2 cellular contexts compared by ENCODE assay signal in genomic region chr10:86943316-86944030, GRCh38.
TF ChIP-seq lines count a peak whose summit lies in the region.

No MANE protein-coding gene starts in this region.

TF ChIP-seq in GM23338, 12 proteins besides CTCF, POLR2A, EP300 and RAD21:
- TF ChIP-seq, protein P1, sequence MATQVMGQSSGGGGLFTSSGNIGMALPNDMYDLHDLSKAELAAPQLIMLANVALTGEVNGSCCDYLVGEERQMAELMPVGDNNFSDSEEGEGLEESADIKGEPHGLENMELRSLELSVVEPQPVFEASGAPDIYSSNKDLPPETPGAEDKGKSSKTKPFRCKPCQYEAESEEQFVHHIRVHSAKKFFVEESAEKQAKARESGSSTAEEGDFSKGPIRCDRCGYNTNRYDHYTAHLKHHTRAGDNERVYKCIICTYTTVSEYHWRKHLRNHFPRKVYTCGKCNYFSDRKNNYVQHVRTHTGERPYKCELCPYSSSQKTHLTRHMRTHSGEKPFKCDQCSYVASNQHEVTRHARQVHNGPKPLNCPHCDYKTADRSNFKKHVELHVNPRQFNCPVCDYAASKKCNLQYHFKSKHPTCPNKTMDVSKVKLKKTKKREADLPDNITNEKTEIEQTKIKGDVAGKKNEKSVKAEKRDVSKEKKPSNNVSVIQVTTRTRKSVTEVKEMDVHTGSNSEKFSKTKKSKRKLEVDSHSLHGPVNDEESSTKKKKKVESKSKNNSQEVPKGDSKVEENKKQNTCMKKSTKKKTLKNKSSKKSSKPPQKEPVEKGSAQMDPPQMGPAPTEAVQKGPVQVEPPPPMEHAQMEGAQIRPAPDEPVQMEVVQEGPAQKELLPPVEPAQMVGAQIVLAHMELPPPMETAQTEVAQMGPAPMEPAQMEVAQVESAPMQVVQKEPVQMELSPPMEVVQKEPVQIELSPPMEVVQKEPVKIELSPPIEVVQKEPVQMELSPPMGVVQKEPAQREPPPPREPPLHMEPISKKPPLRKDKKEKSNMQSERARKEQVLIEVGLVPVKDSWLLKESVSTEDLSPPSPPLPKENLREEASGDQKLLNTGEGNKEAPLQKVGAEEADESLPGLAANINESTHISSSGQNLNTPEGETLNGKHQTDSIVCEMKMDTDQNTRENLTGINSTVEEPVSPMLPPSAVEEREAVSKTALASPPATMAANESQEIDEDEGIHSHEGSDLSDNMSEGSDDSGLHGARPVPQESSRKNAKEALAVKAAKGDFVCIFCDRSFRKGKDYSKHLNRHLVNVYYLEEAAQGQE (IDR thresholded peaks at IDR 0.05; ENCODE audit: unreplicated experiment), result no peak
- TF ChIP-seq ZNF331 (CRISPR knock-in tag; IDR thresholded peaks at IDR 0.05; ENCODE audit: low read depth) (no peak), STAT1 (IDR thresholded peaks at IDR 0.05; ENCODE audit: unreplicated experiment) (no peak), EZH2 (IDR thresholded peaks at IDR 0.05; ENCODE audit: low read depth, unreplicated experiment) (no peak), EZH2phosphoT487 (IDR thresholded peaks at IDR 0.05; ENCODE audit: unreplicated experiment) (no peak), ZNF114 (CRISPR knock-in tag; IDR thresholded peaks at IDR 0.05) (no peak), POLR2AphosphoS5 (IDR thresholded peaks at IDR 0.05; ENCODE audit: low read depth) (no peak), ETS1 (IDR thresholded peaks at IDR 0.05) (no peak), NANOG (IDR thresholded peaks at IDR 0.05; ENCODE audit: borderline replicate concordance) (no peak), JUNB (IDR thresholded peaks at IDR 0.05; ENCODE audit: unreplicated experiment) (no peak), CREB1 (CRISPR knock-in tag; IDR thresholded peaks at IDR 0.05; ENCODE audit: low read depth) (no peak)
- TF ChIP-seq, protein P2, sequence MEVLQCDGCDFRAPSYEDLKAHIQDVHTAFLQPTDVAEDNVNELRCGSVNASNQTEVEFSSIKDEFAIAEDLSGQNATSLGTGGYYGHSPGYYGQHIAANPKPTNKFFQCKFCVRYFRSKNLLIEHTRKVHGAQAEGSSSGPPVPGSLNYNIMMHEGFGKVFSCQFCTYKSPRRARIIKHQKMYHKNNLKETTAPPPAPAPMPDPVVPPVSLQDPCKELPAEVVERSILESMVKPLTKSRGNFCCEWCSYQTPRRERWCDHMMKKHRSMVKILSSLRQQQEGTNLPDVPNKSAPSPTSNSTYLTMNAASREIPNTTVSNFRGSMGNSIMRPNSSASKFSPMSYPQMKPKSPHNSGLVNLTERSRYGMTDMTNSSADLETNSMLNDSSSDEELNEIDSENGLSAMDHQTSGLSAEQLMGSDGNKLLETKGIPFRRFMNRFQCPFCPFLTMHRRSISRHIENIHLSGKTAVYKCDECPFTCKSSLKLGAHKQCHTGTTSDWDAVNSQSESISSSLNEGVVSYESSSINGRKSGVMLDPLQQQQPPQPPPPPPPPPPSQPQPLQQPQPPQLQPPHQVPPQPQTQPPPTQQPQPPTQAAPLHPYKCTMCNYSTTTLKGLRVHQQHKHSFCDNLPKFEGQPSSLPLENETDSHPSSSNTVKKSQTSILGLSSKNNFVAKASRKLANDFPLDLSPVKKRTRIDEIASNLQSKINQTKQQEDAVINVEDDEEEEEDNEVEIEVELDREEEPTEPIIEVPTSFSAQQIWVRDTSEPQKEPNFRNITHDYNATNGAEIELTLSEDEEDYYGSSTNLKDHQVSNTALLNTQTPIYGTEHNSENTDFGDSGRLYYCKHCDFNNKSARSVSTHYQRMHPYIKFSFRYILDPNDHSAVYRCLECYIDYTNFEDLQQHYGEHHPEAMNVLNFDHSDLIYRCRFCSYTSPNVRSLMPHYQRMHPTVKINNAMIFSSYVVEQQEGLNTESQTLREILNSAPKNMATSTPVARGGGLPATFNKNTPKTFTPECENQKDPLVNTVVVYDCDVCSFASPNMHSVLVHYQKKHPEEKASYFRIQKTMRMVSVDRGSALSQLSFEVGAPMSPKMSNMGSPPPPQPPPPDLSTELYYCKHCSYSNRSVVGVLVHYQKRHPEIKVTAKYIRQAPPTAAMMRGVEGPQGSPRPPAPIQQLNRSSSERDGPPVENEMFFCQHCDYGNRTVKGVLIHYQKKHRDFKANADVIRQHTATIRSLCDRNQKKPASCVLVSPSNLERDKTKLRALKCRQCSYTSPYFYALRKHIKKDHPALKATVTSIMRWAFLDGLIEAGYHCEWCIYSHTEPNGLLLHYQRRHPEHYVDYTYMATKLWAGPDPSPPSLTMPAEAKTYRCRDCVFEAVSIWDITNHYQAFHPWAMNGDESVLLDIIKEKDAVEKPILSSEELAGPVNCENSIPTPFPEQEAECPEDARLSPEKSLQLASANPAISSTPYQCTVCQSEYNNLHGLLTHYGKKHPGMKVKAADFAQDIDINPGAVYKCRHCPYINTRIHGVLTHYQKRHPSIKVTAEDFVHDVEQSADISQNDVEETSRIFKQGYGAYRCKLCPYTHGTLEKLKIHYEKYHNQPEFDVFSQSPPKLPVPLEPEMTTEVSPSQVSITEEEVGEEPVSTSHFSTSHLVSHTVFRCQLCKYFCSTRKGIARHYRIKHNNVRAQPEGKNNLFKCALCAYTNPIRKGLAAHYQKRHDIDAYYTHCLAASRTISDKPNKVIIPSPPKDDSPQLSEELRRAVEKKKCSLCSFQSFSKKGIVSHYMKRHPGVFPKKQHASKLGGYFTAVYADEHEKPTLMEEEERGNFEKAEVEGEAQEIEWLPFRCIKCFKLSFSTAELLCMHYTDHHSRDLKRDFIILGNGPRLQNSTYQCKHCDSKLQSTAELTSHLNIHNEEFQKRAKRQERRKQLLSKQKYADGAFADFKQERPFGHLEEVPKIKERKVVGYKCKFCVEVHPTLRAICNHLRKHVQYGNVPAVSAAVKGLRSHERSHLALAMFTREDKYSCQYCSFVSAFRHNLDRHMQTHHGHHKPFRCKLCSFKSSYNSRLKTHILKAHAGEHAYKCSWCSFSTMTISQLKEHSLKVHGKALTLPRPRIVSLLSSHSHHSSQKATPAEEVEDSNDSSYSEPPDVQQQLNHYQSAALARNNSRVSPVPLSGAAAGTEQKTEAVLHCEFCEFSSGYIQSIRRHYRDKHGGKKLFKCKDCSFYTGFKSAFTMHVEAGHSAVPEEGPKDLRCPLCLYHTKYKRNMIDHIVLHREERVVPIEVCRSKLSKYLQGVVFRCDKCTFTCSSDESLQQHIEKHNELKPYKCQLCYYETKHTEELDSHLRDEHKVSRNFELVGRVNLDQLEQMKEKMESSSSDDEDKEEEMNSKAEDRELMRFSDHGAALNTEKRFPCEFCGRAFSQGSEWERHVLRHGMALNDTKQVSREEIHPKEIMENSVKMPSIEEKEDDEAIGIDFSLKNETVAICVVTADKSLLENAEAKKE (CRISPR knock-in tag; IDR thresholded peaks at IDR 0.05), result no peak

TF ChIP-seq in WTC11, 78 proteins besides CTCF, POLR2A, EP300 and RAD21:
- TF ChIP-seq ARID4B (CRISPR knock-in tag; IDR thresholded peaks at IDR 0.05; ENCODE audit: borderline replicate concordance) (no peak), NFYB (CRISPR knock-in tag; conservative IDR thresholded peaks at IDR 0.05; ENCODE audit: low read depth) (no peak), NFE2L1 (CRISPR knock-in tag; IDR thresholded peaks at IDR 0.05) (no peak), E2F5 (CRISPR knock-in tag; IDR thresholded peaks at IDR 0.05) (no peak), ZNF512 (CRISPR knock-in tag; IDR thresholded peaks at IDR 0.05; ENCODE audit: borderline replicate concordance) (no peak), KAT7 (CRISPR knock-in tag; IDR thresholded peaks at IDR 0.05; ENCODE audit: borderline replicate concordance) (no peak), JUN (CRISPR knock-in tag; IDR thresholded peaks at IDR 0.05) (no peak), NR1H2 (CRISPR knock-in tag; IDR thresholded peaks at IDR 0.05) (no peak), ATF1 (CRISPR knock-in tag; IDR thresholded peaks at IDR 0.05) (no peak), TP53 (CRISPR knock-in tag; IDR thresholded peaks at IDR 0.05) (no peak), ZNF138 (CRISPR knock-in tag; conservative IDR thresholded peaks at IDR 0.05) (no peak)
- TF ChIP-seq, protein P3, sequence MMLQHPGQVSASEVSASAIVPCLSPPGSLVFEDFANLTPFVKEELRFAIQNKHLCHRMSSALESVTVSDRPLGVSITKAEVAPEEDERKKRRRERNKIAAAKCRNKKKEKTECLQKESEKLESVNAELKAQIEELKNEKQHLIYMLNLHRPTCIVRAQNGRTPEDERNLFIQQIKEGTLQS (CRISPR knock-in tag; conservative IDR thresholded peaks at IDR 0.05), result no peak
- TF ChIP-seq, protein P4, sequence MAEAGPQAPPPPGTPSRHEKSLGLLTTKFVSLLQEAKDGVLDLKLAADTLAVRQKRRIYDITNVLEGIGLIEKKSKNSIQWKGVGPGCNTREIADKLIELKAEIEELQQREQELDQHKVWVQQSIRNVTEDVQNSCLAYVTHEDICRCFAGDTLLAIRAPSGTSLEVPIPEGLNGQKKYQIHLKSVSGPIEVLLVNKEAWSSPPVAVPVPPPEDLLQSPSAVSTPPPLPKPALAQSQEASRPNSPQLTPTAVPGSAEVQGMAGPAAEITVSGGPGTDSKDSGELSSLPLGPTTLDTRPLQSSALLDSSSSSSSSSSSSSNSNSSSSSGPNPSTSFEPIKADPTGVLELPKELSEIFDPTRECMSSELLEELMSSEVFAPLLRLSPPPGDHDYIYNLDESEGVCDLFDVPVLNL (CRISPR knock-in tag; IDR thresholded peaks at IDR 0.05; ENCODE audit: borderline replicate concordance, low read depth), result no peak
